8 cellular contexts compared by ENCODE assay signal in the genomic region with DNA sequence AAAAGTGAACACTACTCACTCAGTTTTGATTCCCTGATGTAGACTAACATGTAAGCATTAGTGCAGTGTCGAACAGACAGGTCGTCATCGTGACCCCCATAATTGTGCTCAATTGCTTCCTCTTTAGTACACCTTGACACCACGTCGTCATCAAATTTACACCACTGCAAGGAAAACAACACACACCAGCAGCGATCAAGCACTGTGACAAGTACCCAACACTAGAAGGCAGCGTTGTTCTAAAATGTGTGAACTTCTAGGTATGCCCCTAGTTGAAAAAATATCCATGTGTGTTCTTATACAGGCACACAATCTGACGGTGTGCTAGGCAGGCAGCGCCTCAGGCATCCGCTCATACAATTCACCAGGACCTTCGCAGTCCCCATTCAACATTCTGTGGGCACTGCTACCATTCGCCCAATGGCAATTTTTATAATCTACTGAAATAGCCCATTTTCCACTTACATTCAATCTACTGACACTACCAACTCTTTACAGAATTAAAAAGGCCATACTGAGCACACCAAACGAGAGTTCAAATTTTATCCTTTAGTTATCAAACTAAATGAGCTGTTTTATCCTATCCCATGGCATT. TPM values are rescaled to one million over a fixed set of nuclear protein-coding genes. Genes with fewer than 3 reads are reported as not detected.
A peak's percentile ranks its signal among the peaks of the same experiment; 100 is the strongest.
DNase-seq lines count a peak whose midpoint lies in the region; ATAC-seq and TF ChIP-seq lines count a peak whose summit lies in the region.

No MANE protein-coding gene starts in this region.

- H3K4me3 ChIP-seq in Caco-2 (ENCODE audit: low read depth, low read length) (no peak overlapping the region), HEK293 (ENCODE audit: low read depth, low read length) (no peak overlapping the region), gastrocnemius medialis (no peak overlapping the region)

- H3K36me3 ChIP-seq in Caco-2 (ENCODE audit: control insufficient read depth, insufficient read depth, low read length), result peaks cover 5% of the 10 kb centered on the region; the same call in 1 of the 2 replicates
- H3K36me3 ChIP-seq in HEK293 (ENCODE audit: control insufficient read depth in 2 of 2, insufficient read depth in 1 of 2, low read length in 2 of 2), result peaks cover 33 to 96% of the 10 kb centered on the region in 2 experiments
- H3K36me3 ChIP-seq in gastrocnemius medialis, result peaks cover 6 to 94% of the 10 kb centered on the region in 2 donors

- H3K4me1 ChIP-seq in Caco-2, result peaks cover 10% of the 10 kb centered on the region
- no peaks in the 10 kb centered on the region for H3K4me1 ChIP-seq in HEK293 (ENCODE audit: control insufficient read depth, insufficient read depth, low read length)
- peaks cover 0 to 4% of the 10 kb centered on the region in 2 donors for H3K4me1 ChIP-seq in gastrocnemius medialis

- no peak overlapping the region for H3K27ac ChIP-seq in HEK293 (ENCODE audit: extremely low read depth, low read depth, low read length)
- no peak overlapping the region for H3K27ac ChIP-seq in RWPE1
- peak overlapping the region in 2 of 4 donors; percentile 72 to 75 for H3K27ac ChIP-seq in gastrocnemius medialis

- DNase-seq in Caco-2, result peak in 1 of 2 experiments; percentile 42
- DNase-seq in RWPE1 (ENCODE audit: low spot score), result no peak
- peak; percentile 29 for DNase-seq in hepatic stellate cell (ENCODE audit: low spot score)
- no peak for DNase-seq in gastrocnemius medialis

- POLR2A ChIA-PET in Caco-2 (lab: Charles Lee), result no interaction called here
- POLR2A ChIA-PET in HEK293 (lab: Yijun Ruan, JAX), result interaction anchor here (0.6 kb wide), 1 partner anchor 243 kb away, joined by 5 read pairs; no protein-coding TSS in a partner anchor
- POLR2A ChIA-PET in RWPE1 (lab: Yijun Ruan, JAX; ENCODE audit: low non-redundant PET), result no interaction called here

- H3K4me1 Mint-ChIP-seq in Caco-2 (ENCODE audit: low read depth, unreplicated experiment), result peaks cover 13% of the 10 kb centered on the region

- no peak for TF ChIP-seq POLR2A in gastrocnemius medialis (IDR thresholded peaks at IDR 0.05)

- peaks cover 88% of the 10 kb centered on the region for H3K36me3 Mint-ChIP-seq in Caco-2 (ENCODE audit: insufficient read depth, unreplicated experiment)

- H3K27me3 Mint-ChIP-seq in Caco-2 (ENCODE audit: insufficient read depth, unreplicated experiment), result no peaks in the 10 kb centered on the region

- TF ChIP-seq CTCF in Caco-2 (IDR thresholded peaks at IDR 0.05; ENCODE audit: insufficient read depth in 1 of 2, low read depth in 1 of 2, low read length in 1 of 2, severe bottlenecking in 1 of 2, unreplicated experiment in 1 of 2) (peak; percentile 35 to 64), HEK293 (tag by site-specific recombination; IDR thresholded peaks at IDR 0.05) (no peak), RWPE1 (conservative IDR thresholded peaks at IDR 0.05; ENCODE audit: low read depth) (0 out of 2 replicates have a peak, but pooled peaks have one; percentile 8), gastrocnemius medialis (IDR thresholded peaks at IDR 0.05 in 4 of 5, conservative IDR thresholded peaks at IDR 0.05 in 1 of 5) (no peak)

- in situ Hi-C loops in gastrocnemius medialis (cut with MboI; ENCODE audit: low sequenced_read_pairs in 4 of 4), result loop anchor here in 1 of 4 donors (10.0 kb wide), 1 partner anchor 50 kb away; no protein-coding TSS in a partner anchor

- H3K4me3 Mint-ChIP-seq in Caco-2 (ENCODE audit: unreplicated experiment), result no peak overlapping the region

- peak overlapping the region; percentile 22 for H3K27ac Mint-ChIP-seq in Caco-2 (ENCODE audit: unreplicated experiment)

- intact Hi-C loops in Caco-2 (cut with micrococcal nuclease; ENCODE audit: unreplicated experiment) (loop anchor here (1.0 kb wide), 3 partner anchors 31 to 128 kb away; no protein-coding TSS in a partner anchor), gastrocnemius medialis (cut with DNase I; ENCODE audit: low total_unique reads) (no loop called here)

- H3K9me3 Mint-ChIP-seq in Caco-2 (ENCODE audit: unreplicated experiment), result no peaks in the 10 kb centered on the region

- ATAC-seq in GM21367 (IDR thresholded peaks at IDR 0.05; ENCODE audit: unreplicated experiment) (no peak), HG02798 (IDR thresholded peaks at IDR 0.05; ENCODE audit: poor library complexity, unreplicated experiment) (no peak), gastrocnemius medialis (no peak), GM21423 (IDR thresholded peaks at IDR 0.05; ENCODE audit: unreplicated experiment) (no peak)

- CTCF ChIA-PET in Caco-2 (lab: Charles Lee), result interaction anchor here (2.1 kb wide), 1 partner anchor 103 kb away, joined by 8 read pairs; no protein-coding TSS in a partner anchor
- CTCF ChIA-PET in HEK293 (lab: Yijun Ruan, JAX), result interaction anchor here (0.6 to 1.9 kb wide), 12 partner anchors 9 to 269 kb away, joined by 3 to 18 read pairs (median 4); no protein-coding TSS in a partner anchor
- CTCF ChIA-PET in RWPE1 (lab: Yijun Ruan, JAX), result interaction anchor here (0.8 to 1.0 kb wide), 2 partner anchors 23 to 31 kb away, joined by 3 read pairs; partner anchors contain the start of gene LITAFD

- no peaks in the 10 kb centered on the region for H3K9me3 ChIP-seq in Caco-2
- H3K9me3 ChIP-seq in HEK293 (ENCODE audit: control insufficient read depth, insufficient read depth, low read depth, low read length), result no peaks in the 10 kb centered on the region
- H3K9me3 ChIP-seq in gastrocnemius medialis, result no peaks in the 10 kb centered on the region

- H3K27me3 ChIP-seq in Caco-2 (replicated peaks; ENCODE audit: control insufficient read depth, insufficient read depth, low read length) (no peaks in the 10 kb centered on the region), gastrocnemius medialis (no peaks in the 10 kb centered on the region)

- no TSS peak for BruUV-seq in Caco-2 (replicated peaks; lab: Mats Ljungman, UMichigan)

TF ChIP-seq in HEK293, 187 proteins besides CTCF, POLR2A, EP300 and RAD21:
- TF ChIP-seq ZNF654 (tag by site-specific recombination; IDR thresholded peaks at IDR 0.05; ENCODE audit: low read depth) (peak; percentile 66), ZSCAN18 (tag by site-specific recombination; IDR thresholded peaks at IDR 0.05) (no peak)

RNA-seq across cellular contexts. Expression of gene LITAFD, which starts 23.1 kb away (rescaled TPM):
- total RNA-seq in Caco-2 (2022), result not detected in 2 replicates
- total RNA-seq in gastrocnemius medialis, result not detected

RNA-seq across cellular contexts. Expression of gene CARHSP1, which starts 36.5 kb away (rescaled TPM):
- total RNA-seq in Caco-2 (2022), result 103 and 105 TPM in 2 replicates
- total RNA-seq in gastrocnemius medialis, result 10 to 100 TPM; 12.4 to 22.3 (median 18.4) TPM

RNA-seq across cellular contexts. Expression of gene USP7, which starts 58.4 kb away (rescaled TPM):
- 139 and 148 TPM in 2 replicates for total RNA-seq in Caco-2 (2022)
- total RNA-seq in gastrocnemius medialis, result 10 to 100 TPM; 79.7 to 99.2 (median 85.6) TPM

Comparison
In these comparisons a context has a peak if more than half of its experiments do, and no peak if none do; other contexts are left out.
1. CTCF ChIP-seq: peak in Caco-2 (2 of 2) and RWPE1 (single experiment); none in HEK293 (single experiment) and gastrocnemius medialis (0 of 5).